In the genomic region with DNA sequence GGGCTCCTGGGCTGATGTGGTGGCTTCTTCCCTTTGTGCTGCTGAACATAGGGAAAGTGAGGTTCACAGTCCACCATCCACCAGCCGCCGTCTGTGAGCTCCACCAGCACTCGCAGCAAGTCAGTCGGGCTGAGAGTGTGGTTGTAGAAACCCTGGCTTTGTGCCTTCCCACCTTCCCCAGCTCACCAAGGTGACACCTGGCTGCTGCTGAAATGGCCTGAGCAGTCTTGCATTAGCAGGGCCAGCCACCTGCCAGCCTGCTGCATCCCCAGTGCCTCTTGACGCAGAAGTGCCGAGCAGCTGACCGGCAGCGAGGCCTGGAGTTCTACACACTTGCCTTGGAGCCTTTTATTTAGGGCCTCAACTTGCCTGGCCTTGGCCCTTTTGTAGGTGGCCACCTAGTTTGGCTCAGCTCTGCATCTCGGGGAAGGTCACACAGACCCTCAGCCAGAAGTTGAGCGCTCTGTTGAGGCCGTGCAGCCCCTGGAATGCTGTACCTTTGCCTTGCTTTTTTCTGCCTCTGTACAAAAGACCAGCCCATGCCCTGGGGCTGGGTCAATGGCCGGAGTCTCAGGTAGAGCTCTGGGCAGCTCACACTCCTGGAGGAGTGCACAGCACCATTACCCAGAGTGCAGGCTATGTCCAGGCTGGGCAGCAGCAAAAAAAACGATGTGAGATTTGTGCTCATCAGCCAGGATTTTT, we compare ENCODE assay signal across 2 cellular contexts.
TF ChIP-seq lines count a peak whose summit lies in the region.

No MANE protein-coding gene starts in this region.

TF ChIP-seq in HepG2, 621 proteins besides CTCF, POLR2A, EP300 and RAD21 (continued from another document):
- TF ChIP-seq, protein P1, sequence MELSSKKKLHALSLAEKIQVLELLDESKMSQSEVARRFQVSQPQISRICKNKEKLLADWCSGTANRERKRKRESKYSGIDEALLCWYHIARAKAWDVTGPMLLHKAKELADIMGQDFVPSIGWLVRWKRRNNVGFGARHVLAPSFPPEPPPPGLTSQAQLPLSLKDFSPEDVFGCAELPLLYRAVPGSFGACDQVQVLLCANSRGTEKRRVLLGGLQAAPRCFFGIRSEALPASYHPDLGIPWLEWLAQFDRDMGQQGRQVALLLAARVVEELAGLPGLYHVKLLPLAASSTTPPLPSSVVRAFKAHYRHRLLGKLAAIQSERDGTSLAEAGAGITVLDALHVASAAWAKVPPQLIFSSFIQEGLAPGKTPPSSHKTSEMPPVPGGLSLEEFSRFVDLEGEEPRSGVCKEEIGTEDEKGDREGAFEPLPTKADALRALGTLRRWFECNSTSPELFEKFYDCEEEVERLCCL (CRISPR knock-in tag; IDR thresholded peaks at IDR 0.05; ENCODE audit: borderline replicate concordance): 0 out of 2 replicates have a peak, but pooled peaks have one; percentile 28
- TF ChIP-seq ELF4 (CRISPR knock-in tag; IDR thresholded peaks at IDR 0.05; ENCODE audit: borderline replicate concordance): no peak
- TF ChIP-seq ZNF724P (CRISPR knock-in tag; IDR thresholded peaks at IDR 0.05; ENCODE audit: borderline replicate concordance): no peak
- peak; percentile 69 for TF ChIP-seq AGO2 (optimal IDR thresholded peaks at IDR 0.05; ENCODE audit: low read depth, low read length)
- TF ChIP-seq HIVEP1 (CRISPR knock-in tag; IDR thresholded peaks at IDR 0.05): 0 out of 2 replicates have a peak, but pooled peaks have one; percentile 35
- TF ChIP-seq, protein P2, sequence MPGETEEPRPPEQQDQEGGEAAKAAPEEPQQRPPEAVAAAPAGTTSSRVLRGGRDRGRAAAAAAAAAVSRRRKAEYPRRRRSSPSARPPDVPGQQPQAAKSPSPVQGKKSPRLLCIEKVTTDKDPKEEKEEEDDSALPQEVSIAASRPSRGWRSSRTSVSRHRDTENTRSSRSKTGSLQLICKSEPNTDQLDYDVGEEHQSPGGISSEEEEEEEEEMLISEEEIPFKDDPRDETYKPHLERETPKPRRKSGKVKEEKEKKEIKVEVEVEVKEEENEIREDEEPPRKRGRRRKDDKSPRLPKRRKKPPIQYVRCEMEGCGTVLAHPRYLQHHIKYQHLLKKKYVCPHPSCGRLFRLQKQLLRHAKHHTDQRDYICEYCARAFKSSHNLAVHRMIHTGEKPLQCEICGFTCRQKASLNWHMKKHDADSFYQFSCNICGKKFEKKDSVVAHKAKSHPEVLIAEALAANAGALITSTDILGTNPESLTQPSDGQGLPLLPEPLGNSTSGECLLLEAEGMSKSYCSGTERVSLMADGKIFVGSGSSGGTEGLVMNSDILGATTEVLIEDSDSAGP (CRISPR knock-in tag; IDR thresholded peaks at IDR 0.05; ENCODE audit: borderline replicate concordance): no peak
- no peak for TF ChIP-seq NCOA5 (CRISPR knock-in tag; IDR thresholded peaks at IDR 0.05)
- TF ChIP-seq RBM22 (optimal IDR thresholded peaks at IDR 0.05; ENCODE audit: low read length): peak; percentile 63
- TF ChIP-seq, protein P3, sequence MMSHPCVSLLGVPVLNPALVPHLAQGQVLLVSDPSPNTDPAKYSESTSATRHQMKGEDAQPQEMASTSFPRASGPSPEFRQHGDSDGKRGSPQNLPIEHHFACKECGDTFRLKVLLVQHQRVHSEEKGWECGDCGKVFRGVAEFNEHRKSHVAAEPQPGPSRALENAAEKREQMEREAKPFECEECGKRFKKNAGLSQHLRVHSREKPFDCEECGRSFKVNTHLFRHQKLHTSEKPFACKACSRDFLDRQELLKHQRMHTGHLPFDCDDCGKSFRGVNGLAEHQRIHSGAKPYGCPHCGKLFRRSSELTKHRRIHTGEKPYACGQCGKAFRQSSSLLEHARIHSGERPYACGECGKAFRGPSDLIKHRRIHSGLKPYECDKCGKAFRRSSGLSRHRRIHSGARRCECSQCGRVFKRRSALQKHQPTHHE (CRISPR knock-in tag; IDR thresholded peaks at IDR 0.05; ENCODE audit: borderline replicate concordance): no peak
- TF ChIP-seq, protein P4, sequence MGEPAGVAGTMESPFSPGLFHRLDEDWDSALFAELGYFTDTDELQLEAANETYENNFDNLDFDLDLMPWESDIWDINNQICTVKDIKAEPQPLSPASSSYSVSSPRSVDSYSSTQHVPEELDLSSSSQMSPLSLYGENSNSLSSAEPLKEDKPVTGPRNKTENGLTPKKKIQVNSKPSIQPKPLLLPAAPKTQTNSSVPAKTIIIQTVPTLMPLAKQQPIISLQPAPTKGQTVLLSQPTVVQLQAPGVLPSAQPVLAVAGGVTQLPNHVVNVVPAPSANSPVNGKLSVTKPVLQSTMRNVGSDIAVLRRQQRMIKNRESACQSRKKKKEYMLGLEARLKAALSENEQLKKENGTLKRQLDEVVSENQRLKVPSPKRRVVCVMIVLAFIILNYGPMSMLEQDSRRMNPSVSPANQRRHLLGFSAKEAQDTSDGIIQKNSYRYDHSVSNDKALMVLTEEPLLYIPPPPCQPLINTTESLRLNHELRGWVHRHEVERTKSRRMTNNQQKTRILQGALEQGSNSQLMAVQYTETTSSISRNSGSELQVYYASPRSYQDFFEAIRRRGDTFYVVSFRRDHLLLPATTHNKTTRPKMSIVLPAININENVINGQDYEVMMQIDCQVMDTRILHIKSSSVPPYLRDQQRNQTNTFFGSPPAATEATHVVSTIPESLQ (CRISPR knock-in tag; conservative IDR thresholded peaks at IDR 0.05): no peak
- TF ChIP-seq ZNF354B (CRISPR knock-in tag; IDR thresholded peaks at IDR 0.05): no peak
- TF ChIP-seq, protein P5, sequence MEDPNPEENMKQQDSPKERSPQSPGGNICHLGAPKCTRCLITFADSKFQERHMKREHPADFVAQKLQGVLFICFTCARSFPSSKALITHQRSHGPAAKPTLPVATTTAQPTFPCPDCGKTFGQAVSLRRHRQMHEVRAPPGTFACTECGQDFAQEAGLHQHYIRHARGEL (CRISPR knock-in tag; IDR thresholded peaks at IDR 0.05): peak; percentile 46; the same call in 1 of the 2 replicates
- no peak for TF ChIP-seq IRX3 (CRISPR knock-in tag; IDR thresholded peaks at IDR 0.05; ENCODE audit: borderline replicate concordance, low read depth)
- TF ChIP-seq, protein P6, sequence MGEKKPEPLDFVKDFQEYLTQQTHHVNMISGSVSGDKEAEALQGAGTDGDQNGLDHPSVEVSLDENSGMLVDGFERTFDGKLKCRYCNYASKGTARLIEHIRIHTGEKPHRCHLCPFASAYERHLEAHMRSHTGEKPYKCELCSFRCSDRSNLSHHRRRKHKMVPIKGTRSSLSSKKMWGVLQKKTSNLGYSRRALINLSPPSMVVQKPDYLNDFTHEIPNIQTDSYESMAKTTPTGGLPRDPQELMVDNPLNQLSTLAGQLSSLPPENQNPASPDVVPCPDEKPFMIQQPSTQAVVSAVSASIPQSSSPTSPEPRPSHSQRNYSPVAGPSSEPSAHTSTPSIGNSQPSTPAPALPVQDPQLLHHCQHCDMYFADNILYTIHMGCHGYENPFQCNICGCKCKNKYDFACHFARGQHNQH (CRISPR knock-in tag; IDR thresholded peaks at IDR 0.05): no peak
- TF ChIP-seq ZNF430 (CRISPR knock-in tag; IDR thresholded peaks at IDR 0.05): no peak

TF ChIP-seq in K562, 482 proteins besides CTCF, POLR2A, EP300 and RAD21 (continued from another document):
- no peak for TF ChIP-seq ARID2 (IDR thresholded peaks at IDR 0.05)
- TF ChIP-seq POLR3G (IDR thresholded peaks at IDR 0.05; ENCODE audit: extremely low read depth, insufficient read length, insufficient replicate concordance): no peak
